17 cellular contexts compared by ENCODE assay signal in the genomic region with DNA sequence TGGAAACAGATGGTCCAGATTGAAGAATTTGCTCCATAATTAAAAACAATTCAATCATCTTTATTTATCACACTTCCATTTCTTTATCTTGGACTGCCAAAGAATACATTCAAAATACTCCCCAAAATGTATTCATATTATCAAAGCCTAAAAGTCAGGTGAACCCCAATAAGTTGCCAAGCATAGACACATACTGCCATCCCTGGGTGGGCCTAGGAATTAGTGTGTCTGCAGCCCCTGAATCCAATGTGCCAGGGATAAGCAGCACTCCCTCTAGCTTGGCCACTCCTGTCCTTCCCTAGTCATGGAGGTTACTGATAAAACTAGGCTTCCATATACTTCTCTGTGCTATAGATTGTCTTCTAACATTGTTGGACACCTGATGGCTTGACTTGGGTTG.
DNase-seq lines count a peak whose midpoint lies in the region; ATAC-seq, FAIRE-seq and TF ChIP-seq lines count a peak whose summit lies in the region.
"Had no signal": no experiment of that assay in that cellular context is flagged by ENCODE, and none has a peak within 500 bp of the region (broad histone marks: within the 10 kb centered on the region; RNA-seq: fewer than 3 reads in every experiment).

No MANE protein-coding gene starts in this region.

- H3K23ac ChIP-seq in H1 (ENCODE audit: insufficient read length) = no peak overlapping the region

- H3K4me1 Mint-ChIP-seq in glutamatergic neuron (ENCODE audit: low read depth, unreplicated experiment) = peaks cover 4% of the 10 kb centered on the region

- H3K4me3 Mint-ChIP-seq in glutamatergic neuron (ENCODE audit: unreplicated experiment) = no peak overlapping the region
- H3K4me3 Mint-ChIP-seq: CD4-positive, alpha-beta T cell had no signal

- no peaks in the 10 kb centered on the region for H3K9me3 ChIP-seq in SK-N-SH
- no peaks in the 10 kb centered on the region for H3K9me3 ChIP-seq in WERI-Rb-1 (ENCODE audit: severe bottlenecking)
- no peaks in the 10 kb centered on the region for H3K9me3 ChIP-seq in H1 (ENCODE audit: insufficient read depth in 2 of 2, low read depth in 1 of 2, low read length in 1 of 2)
- no peaks in the 10 kb centered on the region for H3K9me3 ChIP-seq in uterus
- H3K9me3 ChIP-seq: Caco-2 had no signal

- no peak overlapping the region for H2BK15ac ChIP-seq in H1 (ENCODE audit: low read length)

- POLR2A ChIA-PET in SK-N-SH (lab: Yijun Ruan, JAX) (no interaction called here), H1 (lab: Charles Lee; ENCODE audit: partially characterized antibody) (no interaction called here)

- no peaks in the 10 kb centered on the region for H3K27me3 ChIP-seq in SK-N-SH (ENCODE audit: insufficient read depth)
- peaks cover 2% of the 10 kb centered on the region for H3K27me3 ChIP-seq in WERI-Rb-1 (ENCODE audit: insufficient read depth, low read depth, severe bottlenecking)
- H3K27me3 ChIP-seq in H1 (replicated peaks in 1 of 4; ENCODE audit: control insufficient read depth in 3 of 4, extremely low read depth in 1 of 4, insufficient read depth in 3 of 4, low read length in 3 of 4) = peaks cover 0 to 4% (median 0%) of the 10 kb centered on the region in 4 experiments; a peak in 2 of 7 replicates
- no peaks in the 10 kb centered on the region for H3K27me3 ChIP-seq in uterus

- no peak for FAIRE-seq in H1 (lab: Jason Lieb, UNC)

- no peak overlapping the region for H3K18ac ChIP-seq in H1 (ENCODE audit: extremely low read depth, low read length)

- no peak overlapping the region for H4K8ac ChIP-seq in H1 (ENCODE audit: extremely low read depth, insufficient read depth, low read length)

- no peak overlapping the region for H3K4me3 ChIP-seq in SK-N-SH (ENCODE audit: low read depth in 2 of 2, low read length in 1 of 2)
- H3K4me3 ChIP-seq in WERI-Rb-1 (ENCODE audit: low read depth, low read length) = no peak overlapping the region
- H3K4me3 ChIP-seq in H1 (ENCODE audit: extremely low read depth in 1 of 4, insufficient read depth in 2 of 4, low read depth in 3 of 4, low read length in 4 of 4) = no peak overlapping the region
- no peak overlapping the region for H3K4me3 ChIP-seq in uterus

- H2BK5ac ChIP-seq in H1 (ENCODE audit: low read depth, low read length) = no peak overlapping the region

- no peak for TF ChIP-seq POLR2A in H1 (IDR thresholded peaks at IDR 0.05; ENCODE audit: control extremely low read depth in 1 of 2, low read depth in 2 of 2, low read length in 2 of 2)
- TF ChIP-seq POLR2A in uterus (IDR thresholded peaks at IDR 0.05) = no peak

- no peaks in the 10 kb centered on the region for H3K36me3 ChIP-seq in SK-N-SH (replicated peaks in 1 of 2; ENCODE audit: control insufficient read depth in 1 of 2, insufficient read depth in 2 of 2, low read length in 1 of 2)
- no peaks in the 10 kb centered on the region for H3K36me3 ChIP-seq in WERI-Rb-1
- H3K36me3 ChIP-seq in H1 (ENCODE audit: control insufficient read depth in 2 of 4, insufficient read depth in 4 of 4, low read length in 3 of 4) = no peaks in the 10 kb centered on the region
- no peaks in the 10 kb centered on the region for H3K36me3 ChIP-seq in uterus

- H3K9ac ChIP-seq in SK-N-SH (no peak overlapping the region), H1 (replicated peaks in 1 of 4; ENCODE audit: extremely low read depth in 1 of 4, low read depth in 3 of 4, low read length in 3 of 4) (no peak overlapping the region)
- H3K9ac ChIP-seq: KMS-11 had no signal

- DNase-seq in SK-N-SH = no peak
- no peak for DNase-seq in WERI-Rb-1
- DNase-seq in H1 (ENCODE audit: low read depth in 1 of 2, low spot score in 2 of 2) = no peak
- DNase-seq in uterus = no peak
- no peak for DNase-seq in glutamatergic neuron
- no peak for DNase-seq in central memory CD4-positive, alpha-beta T cell
- DNase-seq: 8988T; Caco-2; CD4-positive, alpha-beta T cell; H7; NCI-H187; NCI-H2227 treated with DMSO at 0.1 percent for 48 hours; NCI-H82; SHP77 had no signal

- H2BK12ac ChIP-seq in H1 (ENCODE audit: low read depth, low read length) = no peak overlapping the region

- H3K79me2 ChIP-seq in SK-N-SH (ENCODE audit: insufficient read depth) (no peaks in the 10 kb centered on the region), H1 (ENCODE audit: control insufficient read depth in 1 of 2, insufficient read depth in 2 of 2, low read length in 2 of 2) (no peaks in the 10 kb centered on the region)

- H2AFZ ChIP-seq in SK-N-SH (ENCODE audit: low read depth) (no peak overlapping the region), H1 (ENCODE audit: low read length) (no peak overlapping the region)

- H3K56ac ChIP-seq in H1 (replicated peaks; ENCODE audit: insufficient read length, low read depth, low read length) = no peak overlapping the region

- no peak overlapping the region for H4K91ac ChIP-seq in H1 (replicated peaks; ENCODE audit: insufficient read length, low read length)

- H3K27ac ChIP-seq in SK-N-SH (ENCODE audit: low read depth in 2 of 2, low read length in 1 of 2) (no peak overlapping the region), WERI-Rb-1 (no peak overlapping the region), H1 (ENCODE audit: low read depth, low read length) (no peak overlapping the region), uterus (no peak overlapping the region)
- H3K27ac ChIP-seq: KMS-11 had no signal

- no peak for ATAC-seq in SK-N-SH treated with all-trans-retinoic acid at 6 μM for 48 hours
- ATAC-seq in HG03442 (IDR thresholded peaks at IDR 0.05; ENCODE audit: unreplicated experiment) = no peak

- H2BK20ac ChIP-seq in H1 (ENCODE audit: low read length) = no peak overlapping the region

- no peaks in the 10 kb centered on the region for H3K9me2 ChIP-seq in SK-N-SH

- H4K20me1 ChIP-seq in SK-N-SH (ENCODE audit: insufficient read depth) (no peaks in the 10 kb centered on the region), H1 (replicated peaks in 1 of 2; ENCODE audit: control insufficient read depth in 1 of 2, insufficient read depth in 2 of 2, low read length in 2 of 2) (no peaks in the 10 kb centered on the region)

- H3F3A ChIP-seq in SK-N-SH (replicated peaks; ENCODE audit: insufficient read depth) = peaks cover 4% of the 10 kb centered on the region

- H3K14ac ChIP-seq in H1 (ENCODE audit: insufficient read length) = no peak overlapping the region

- H3K36me3 Mint-ChIP-seq in glutamatergic neuron (ENCODE audit: unreplicated experiment) = no peaks in the 10 kb centered on the region

- TF ChIP-seq EP300 in SK-N-SH (IDR thresholded peaks at IDR 0.05; ENCODE audit: borderline replicate concordance in 1 of 2, low read depth in 1 of 2, low read length in 1 of 2) = no peak
- TF ChIP-seq EP300 in H1 (IDR thresholded peaks at IDR 0.05; ENCODE audit: borderline replicate concordance in 1 of 2, low read depth in 2 of 2, low read length in 2 of 2) = no peak

- H3K4me1 ChIP-seq in SK-N-SH (ENCODE audit: control insufficient read depth in 1 of 2, insufficient read depth in 2 of 2, low read depth in 1 of 2, low read length in 1 of 2) = peaks cover 0 to 3% of the 10 kb centered on the region in 2 experiments; a peak in 3 of 4 replicates
- no peaks in the 10 kb centered on the region for H3K4me1 ChIP-seq in H1 (replicated peaks in 1 of 4; ENCODE audit: control insufficient read depth in 3 of 4, insufficient read depth in 4 of 4, low read length in 3 of 4)
- no peaks in the 10 kb centered on the region for H3K4me1 ChIP-seq in uterus

- H3K9me3 Mint-ChIP-seq in glutamatergic neuron (ENCODE audit: unreplicated experiment) = peaks cover 3% of the 10 kb centered on the region
- H3K9me3 Mint-ChIP-seq: CD4-positive, alpha-beta T cell had no signal

- no peaks in the 10 kb centered on the region for H3K79me1 ChIP-seq in H1 (ENCODE audit: low read depth, low read length)

- H3K23me2 ChIP-seq in H1 (ENCODE audit: low read depth, low read length) = peaks cover 2% of the 10 kb centered on the region; the same call in 1 of the 2 replicates

- no peak overlapping the region for H3K4me2 ChIP-seq in SK-N-SH
- H3K4me2 ChIP-seq in H1 (ENCODE audit: insufficient read depth in 1 of 2, low read depth in 2 of 2, low read length in 2 of 2) = no peak overlapping the region
- H3K4me2 ChIP-seq: KMS-11 had no signal

- H3K27ac Mint-ChIP-seq in glutamatergic neuron (ENCODE audit: unreplicated experiment) = no peak overlapping the region
- H3K27ac Mint-ChIP-seq: CD4-positive, alpha-beta T cell had no signal

- TF ChIP-seq CTCF in SK-N-SH (IDR thresholded peaks at IDR 0.05) = peak; percentile 26
- peak; percentile 37; the same call in 1 of the 2 replicates for TF ChIP-seq CTCF in WERI-Rb-1 (IDR thresholded peaks at IDR 0.05; ENCODE audit: low read depth, low read length)
- peak; percentile 8 to 42 (median 25); a peak in 3 of 4 replicates for TF ChIP-seq CTCF in H1 (IDR thresholded peaks at IDR 0.05; ENCODE audit: control extremely low read depth in 1 of 3, insufficient read depth in 1 of 3, low read depth in 1 of 3, low read length in 3 of 3)
- TF ChIP-seq CTCF in uterus (IDR thresholded peaks at IDR 0.05) = no peak
- no peak for TF ChIP-seq CTCF in glutamatergic neuron (IDR thresholded peaks at IDR 0.05; ENCODE audit: partially characterized antibody, unreplicated experiment)

- peaks cover 5% of the 10 kb centered on the region for H3K27me3 Mint-ChIP-seq in glutamatergic neuron (ENCODE audit: unreplicated experiment)

- CTCF ChIA-PET in SK-N-SH (lab: Yijun Ruan, JAX) (interaction anchor here (1.1 kb wide), 1 partner anchor 76 kb away, joined by 3 read pairs; no protein-coding TSS in a partner anchor), H1 (lab: Charles Lee; ENCODE audit: partially characterized antibody) (interaction anchor here (0.7 to 1.0 kb wide), 3 partner anchors 12 to 304 kb away, joined by 3 to 5 read pairs (median 3); no protein-coding TSS in a partner anchor)

- no peak overlapping the region for H2BK120ac ChIP-seq in H1 (replicated peaks; ENCODE audit: low read depth, low read length)

- no peak overlapping the region for H4K5ac ChIP-seq in H1 (ENCODE audit: insufficient read length, low read depth, low read length)

- H2AK5ac ChIP-seq in H1 (ENCODE audit: low read depth, low read length) = no peak overlapping the region

- no peak overlapping the region for H3K4ac ChIP-seq in H1 (replicated peaks; ENCODE audit: insufficient read length, low read depth, low read length)

- TF ChIP-seq RAD21 in SK-N-SH (IDR thresholded peaks at IDR 0.05; ENCODE audit: low read length) (peak; percentile 48), H1 (IDR thresholded peaks at IDR 0.05 in 1 of 2, conservative IDR thresholded peaks at IDR 0.05 in 1 of 2; ENCODE audit: low read depth in 2 of 2, low read length in 2 of 2) (peak; percentile 56 to 68)

- intact Hi-C loops in uterus (cut with DNase I; ENCODE audit: low total_unique reads) = no loop called here

TF ChIP-seq in SK-N-SH, 30 proteins besides CTCF, POLR2A, EP300 and RAD21:
- TF ChIP-seq JUND (IDR thresholded peaks at IDR 0.05) (no peak), SMC3 (IDR thresholded peaks at IDR 0.05; ENCODE audit: low read depth, low read length) (0 out of 2 replicates have a peak, but pooled peaks have one; percentile 9)

TF ChIP-seq in SK-N-SH treated with all-trans-retinoic acid at 6 μM for 48 hours, 23 proteins besides CTCF, POLR2A, EP300 and RAD21 (continues in another document):
- no peak for TF ChIP-seq ARNTL (CRISPR knock-in tag; IDR thresholded peaks at IDR 0.05; ENCODE audit: borderline replicate concordance, low read depth)
- TF ChIP-seq TOX (CRISPR knock-in tag; IDR thresholded peaks at IDR 0.05; ENCODE audit: borderline replicate concordance) = no peak

TF ChIP-seq in H1, 55 proteins besides CTCF, POLR2A, EP300 and RAD21 (continues in another document):
- TF ChIP-seq ASH2L (IDR thresholded peaks at IDR 0.05; ENCODE audit: low read length) (no peak), TAF7 (optimal IDR thresholded peaks at IDR 0.05; ENCODE audit: borderline replicate concordance, low read depth, low read length) (no peak)

Comparison
In these comparisons a context has a peak if more than half of its experiments do, and no peak if none do; other contexts are left out.
1. CTCF ChIP-seq: peak in SK-N-SH (single experiment), WERI-Rb-1 (single experiment) and H1 (3 of 3); none in uterus (0 of 4) and glutamatergic neuron (single experiment).
2. Of the 17 proteins assayed by ChIP-seq in both H1 and SK-N-SH: peak only in H1: none; only in SK-N-SH: none; in both: CTCF and RAD21; in neither: 15.